In genomic region chr5:21613971-21614488, GRCh38 we compare ENCODE assay signal across 19 cellular contexts.
"Had no signal": no experiment of that assay in that cellular context is flagged by ENCODE, and none has a peak within 500 bp of the region (broad histone marks: within the 10 kb centered on the region; RNA-seq: fewer than 3 reads in every experiment).

No MANE protein-coding gene starts in this region.

- H3K27ac ChIP-seq: brain microvascular endothelial cell, left ventricle myocardium inferior, prostate gland, thoracic aorta, vagina had no signal

- H3K4me1 ChIP-seq: left ventricle myocardium inferior, prostate gland, vagina had no signal

- H3K9me3 ChIP-seq: prostate gland, thoracic aorta, vagina had no signal

- H3K36me3 ChIP-seq: brain microvascular endothelial cell, left ventricle myocardium inferior, prostate gland, thoracic aorta, vagina had no signal

- ATAC-seq: natural killer cell had no signal

- DNase-seq: activated gamma-delta T cell treated with Interleukin-2 at 50 U/mL for 16 hours; activated T-cell treated with anti-CD3 and anti-CD28 coated beads, Interleukin-2, amount 50 U/mL, for 1 hour; aorta; brain microvascular endothelial cell; central memory CD4-positive, alpha-beta T cell; dermis blood vessel endothelial cell; effector CD8-positive, alpha-beta T cell; foreskin melanocyte; left ventricle myocardium inferior; natural killer cell; stimulated activated CD4-positive, alpha-beta T cell treated with anti-CD3 and anti-CD28 coated beads, Interleukin-4, amount 100 ng/mL, for 1 hour; stimulated activated naive CD4-positive, alpha-beta T cell had no signal

- H3K27me3 ChIP-seq: brain microvascular endothelial cell, vagina had no signal

- H3K27ac Mint-ChIP-seq: activated naive CD4-positive, alpha-beta T cell treated with anti-CD3 and anti-CD28 coated beads, Interleukin-2, amount 50 U/mL, for 24 hours; mesothelial cell of epicardium; natural killer cell; T-helper 2 cell treated with Interferon-gamma antibody and Interleukin-4, amounts not matched to agents 5 μg/mL and 100 μg/mL, for 36 hours; type B pancreatic cell had no signal

- H3K4me3 ChIP-seq: left ventricle myocardium inferior, prostate gland, thoracic aorta, vagina had no signal

- H3K9me3 Mint-ChIP-seq: activated naive CD4-positive, alpha-beta T cell treated with anti-CD3 and anti-CD28 coated beads, Interleukin-2, amount 50 U/mL, for 24 hours had no signal

- H3K36me3 Mint-ChIP-seq: activated naive CD4-positive, alpha-beta T cell treated with anti-CD3 and anti-CD28 coated beads, Interleukin-2, amount 50 U/mL, for 24 hours; type B pancreatic cell had no signal
